8 cellular contexts compared by ENCODE assay signal in the genomic region with DNA sequence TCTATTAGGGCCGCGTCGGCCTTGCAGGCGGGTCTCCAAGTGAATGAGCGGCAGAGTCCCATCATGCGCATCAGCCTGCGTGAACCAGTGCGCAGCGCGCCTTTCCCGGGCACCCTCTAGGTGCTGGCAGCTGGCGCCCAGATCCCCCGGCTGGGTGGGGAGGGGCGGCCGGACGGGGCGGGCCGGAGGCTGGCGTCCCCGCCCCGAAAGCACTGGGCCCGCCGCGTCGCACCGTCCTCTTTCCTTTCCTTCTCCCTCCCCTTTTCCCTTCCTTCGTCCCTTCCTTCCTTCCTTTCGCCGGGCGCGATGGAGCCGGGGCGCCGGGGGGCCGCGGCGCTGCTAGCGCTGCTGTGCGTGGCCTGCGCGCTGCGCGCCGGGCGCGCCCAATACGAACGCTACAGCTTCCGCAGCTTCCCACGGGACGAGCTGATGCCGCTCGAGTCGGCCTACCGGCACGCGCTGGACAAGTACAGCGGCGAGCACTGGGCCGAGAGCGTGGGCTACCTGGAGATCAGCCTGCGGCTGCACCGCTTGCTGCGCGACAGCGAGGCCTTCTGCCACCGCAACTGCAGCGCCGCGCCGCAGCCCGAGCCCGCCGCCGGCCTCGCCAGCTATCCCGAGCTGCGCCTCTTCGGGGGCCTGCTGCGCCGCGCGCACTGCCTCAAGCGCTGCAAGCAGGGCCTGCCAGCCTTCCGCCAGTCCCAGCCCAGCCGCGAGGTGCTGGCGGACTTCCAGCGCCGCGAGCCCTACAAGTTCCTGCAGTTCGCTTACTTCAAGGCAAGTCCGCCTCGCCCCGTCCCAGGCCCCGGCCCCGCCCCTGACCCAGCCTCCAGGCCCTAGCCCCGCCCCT. TPM values are rescaled to one million over a fixed set of nuclear protein-coding genes. Genes with fewer than 3 reads are reported as not detected.
DNase-seq lines count a peak whose midpoint lies in the region; ATAC-seq, FAIRE-seq and TF ChIP-seq lines count a peak whose summit lies in the region.

CRTAP (plus strand) TSS at position 243 of the 850 bp plus-strand sequence; CDS start at position 307, 64 bp downstream.

- peak; percentile 68 for DNase-seq in GM12891 (ENCODE audit: insufficient read length, low spot score)
- DNase-seq in NCI-H1092 treated with DMSO at 0.1 percent for 48 hours (lab: John Stamatoyannopoulos, UW): peak; percentile 42
- peak; percentile 76 to 82 (median 80) for DNase-seq in T-helper 17 cell
- peak; percentile 16 to 94 (median 85) for DNase-seq in amygdala (lab: John Stamatoyannopoulos, UW)
- peak; percentile 98 for DNase-seq in left ventricle myocardium superior
- peak; percentile 97 for DNase-seq in psoas muscle

- H3K9me3 ChIP-seq in T-helper 17 cell (ENCODE audit: control insufficient read depth, low read length, poor library complexity, severe bottlenecking) (no peaks in the 10 kb centered on the region), psoas muscle (no peaks in the 10 kb centered on the region)

- peak within 1 kb of the TSS; percentile 93 for H3K4me3 Mint-ChIP-seq in T-helper 17 cell

- TF ChIP-seq CTCF in psoas muscle (IDR thresholded peaks at IDR 0.05): no peak

- peaks cover 27% of the 10 kb centered on the region for H3K4me1 Mint-ChIP-seq in T-helper 17 cell

- H3K27ac ChIP-seq in psoas muscle (peak within 1 kb of the TSS; percentile 92), urinary bladder (ENCODE audit: low read depth) (peak within 1 kb of the TSS; percentile 92)

- intact Hi-C loops in left ventricle myocardium superior (cut with micrococcal nuclease): no loop called here
- intact Hi-C loops in psoas muscle (cut with DNase I): loop anchor here in 1 of 2 donors (1.0 to 10.0 kb wide), 2 partner anchors 17 to 321 kb away; partner anchors contain the start of genes GLB1 and TMPPE

- FAIRE-seq in GM12891 (lab: Jason Lieb, UNC): peak; percentile 93

- no peaks in the 10 kb centered on the region for H3K27me3 Mint-ChIP-seq in T-helper 17 cell

- WGBS in psoas muscle, 3 donors: 0% methylated on average over 55 to 98 of the region's 98 CpGs
- WGBS in urinary bladder: under 1% methylated on average over 98 of the region's 98 CpGs

- ATAC-seq in HG02623 (IDR thresholded peaks at IDR 0.05; ENCODE audit: unreplicated experiment) (peak; percentile 77), T-helper 17 cell (peak; percentile 89), left ventricle myocardium superior (peak; percentile 95), psoas muscle (peak; percentile 90 to 94 (median 92))

- H3K36me3 Mint-ChIP-seq in T-helper 17 cell (ENCODE audit: low read depth): no peaks in the 10 kb centered on the region

- H3K27ac Mint-ChIP-seq in T-helper 17 cell: peak within 1 kb of the TSS; percentile 72

- H3K4me1 ChIP-seq in psoas muscle (peaks cover 7% of the 10 kb centered on the region), urinary bladder (ENCODE audit: insufficient read depth) (no peaks in the 10 kb centered on the region)

- H3K4me3 ChIP-seq in psoas muscle: peak within 1 kb of the TSS; percentile 89
- H3K4me3 ChIP-seq in urinary bladder (ENCODE audit: low read depth, low read length): peak within 1 kb of the TSS; percentile 86

- H3K36me3 ChIP-seq in psoas muscle (ENCODE audit: insufficient read depth in 1 of 2, low read depth in 1 of 2) (no peaks in the 10 kb centered on the region), urinary bladder (ENCODE audit: insufficient read depth) (no peaks in the 10 kb centered on the region)

- 0 out of 2 replicates have a peak, but pooled peaks have one; percentile 36 for TF ChIP-seq POLR2A in GM12891 (IDR thresholded peaks at IDR 0.05; ENCODE audit: low read depth, low read length)

- no peaks in the 10 kb centered on the region for H3K27me3 ChIP-seq in psoas muscle (ENCODE audit: insufficient read depth in 3 of 3, low read length in 2 of 3)

TF ChIP-seq in GM12891, 5 proteins besides CTCF, POLR2A, EP300 and RAD21:
- TF ChIP-seq POLR2AphosphoS5 (IDR thresholded peaks at IDR 0.05; ENCODE audit: low read depth, low read length) (no peak), PAX5 (IDR thresholded peaks at IDR 0.05; ENCODE audit: insufficient read depth, low read length, severe bottlenecking) (no peak), POU2F2 (IDR thresholded peaks at IDR 0.05; ENCODE audit: low read depth, low read length) (no peak), SPI1 (IDR thresholded peaks at IDR 0.05; ENCODE audit: low read depth, low read length) (no peak), TAF1 (IDR thresholded peaks at IDR 0.05; ENCODE audit: low read depth, low read length) (no peak)

RNA-seq across cellular contexts. Expression of gene CRTAP, which starts in this region (rescaled TPM):
- polyA plus RNA-seq in GM12891 (2012; ENCODE audit: low read depth, missing spikeins): 8.4 TPM
- total RNA-seq in T-helper 17 cell (10 to 100 TPM; 57.3 to 62.8 TPM), left ventricle myocardium superior (94.6 TPM), psoas muscle (10 to 100 TPM; 56.3 to 80.8 (median 76.3) TPM), urinary bladder (185 TPM)
- polyA plus RNA-seq in psoas muscle (10 to 100 TPM; 24.9 to 35.6 (median 31.2) TPM), urinary bladder (333 TPM)

Comparison
In these comparisons a context has a peak if more than half of its experiments do, and no peak if none do; other contexts are left out.
1. Peak in every context shown above with its lines: DNase-seq, ATAC-seq, H3K4me3 ChIP-seq and H3K27ac ChIP-seq.
2. DNase-seq: peak in every context shown above with its lines; median percentile 98 in left ventricle myocardium superior; 97 in psoas muscle; 85 in amygdala; 80 in T-helper 17 cell; 68 in GM12891; 42 in NCI-H1092 treated with DMSO at 0.1 percent for 48 hours.